In genomic region chr3:33829720-33830119, GRCh38 we compare ENCODE assay signal across 27 cellular contexts.
"Had no signal": no experiment of that assay in that cellular context is flagged by ENCODE, and none has a peak within 500 bp of the region (broad histone marks: within the 10 kb centered on the region; RNA-seq: fewer than 3 reads in every experiment).

No MANE protein-coding gene starts in this region.

- H3K4me1 ChIP-seq: parathyroid adenoma, psoas muscle had no signal

- ATAC-seq: activated T-cell treated with anti-CD3 and anti-CD28 coated beads, Interleukin-2, amount 50 U/mL, for 4 hours; left colon; naive thymus-derived CD8-positive, alpha-beta T cell; psoas muscle had no signal

- H3K27me3 Mint-ChIP-seq: activated CD4-positive, alpha-beta memory T cell treated with anti-CD3 and anti-CD28 coated beads, Interleukin-2, amount 10 ng/mL, durations not matched to agents 7 days and 5 days; activated CD4-positive, alpha-beta T cell treated with anti-CD3 and anti-CD28 coated beads, Interleukin-2, amount 10 ng/mL, durations not matched to agents 24 days and 14 days; activated naive CD8-positive, alpha-beta T cell treated with anti-CD3 and anti-CD28 coated beads, Interleukin-2, amount 10 ng/mL, durations not matched to agents 7 days and 5 days; naive thymus-derived CD8-positive, alpha-beta T cell had no signal

- H3K27me3 ChIP-seq: neural progenitor cell, tibial nerve had no signal

- H3K4me2 ChIP-seq: neural progenitor cell, smooth muscle cell had no signal

- H3K27ac ChIP-seq: neural progenitor cell, parathyroid adenoma, psoas muscle, tibial nerve had no signal

- H3K79me2 ChIP-seq: parathyroid adenoma had no signal

- H3K4me3 ChIP-seq: neural progenitor cell, psoas muscle, smooth muscle cell, tibial nerve had no signal

- H3K4me3 Mint-ChIP-seq: activated CD4-positive, alpha-beta memory T cell treated with anti-CD3 and anti-CD28 coated beads, Interleukin-2, amount 10 ng/mL, durations not matched to agents 7 days and 5 days; activated CD4-positive, alpha-beta T cell treated with anti-CD3 and anti-CD28 coated beads, Interleukin-2, amount 10 ng/mL, durations not matched to agents 24 days and 14 days; activated naive CD8-positive, alpha-beta T cell treated with anti-CD3 and anti-CD28 coated beads, Interleukin-2, amount 10 ng/mL, durations not matched to agents 7 days and 5 days; activated T-cell treated with anti-CD3 and anti-CD28 coated beads, Interleukin-2, amount 50 U/mL, for 4 hours; immature natural killer cell; naive thymus-derived CD8-positive, alpha-beta T cell; neural progenitor cell; T-helper 2 cell treated with Interferon-gamma antibody and Interleukin-4, amounts not matched to agents 5 μg/mL and 100 μg/mL, for 36 hours had no signal

- H3K9ac ChIP-seq: neural progenitor cell, parathyroid adenoma had no signal

- DNase-seq: activated CD4-positive, alpha-beta memory T cell treated with anti-CD3 and anti-CD28 coated beads, Interleukin-2, amount 10 ng/mL, durations not matched to agents 7 days and 5 days; activated CD4-positive, alpha-beta T cell treated with anti-CD3 and anti-CD28 coated beads, Interleukin-2, amount 10 ng/mL, durations not matched to agents 24 days and 14 days; activated CD8-positive, alpha-beta memory T cell treated with anti-CD3 and anti-CD28 coated beads, Interleukin-2, amount 50 U/mL, for 48 hours; activated naive CD4-positive, alpha-beta T cell; activated naive CD8-positive, alpha-beta T cell treated with anti-CD3 and anti-CD28 coated beads, Interleukin-2, amount 10 ng/mL, durations not matched to agents 7 days and 5 days; activated T-cell treated with anti-CD3 and anti-CD28 coated beads, Interleukin-2, amount 50 U/mL, for 4 hours; amniotic stem cell; caudate nucleus; cortex of kidney; head of caudate nucleus; hippocampal formation; immature natural killer cell; kidney; left colon; mammary epithelial cell; midbrain; naive thymus-derived CD8-positive, alpha-beta T cell; occipital lobe; psoas muscle; stimulated activated CD4-positive, alpha-beta T cell treated with anti-CD3 and anti-CD28 coated beads, Interleukin-2, amount 100 ng/mL, for 24 hours; stimulated activated naive CD4-positive, alpha-beta T cell treated with Interleukin-2 at 50 U/mL for 16 hours; T-helper 1 cell had no signal

- H3K27ac Mint-ChIP-seq: activated CD4-positive, alpha-beta memory T cell treated with anti-CD3 and anti-CD28 coated beads, Interleukin-2, amount 10 ng/mL, durations not matched to agents 7 days and 5 days; activated CD4-positive, alpha-beta T cell treated with anti-CD3 and anti-CD28 coated beads, Interleukin-2, amount 10 ng/mL, durations not matched to agents 24 days and 14 days; activated naive CD8-positive, alpha-beta T cell treated with anti-CD3 and anti-CD28 coated beads, Interleukin-2, amount 10 ng/mL, durations not matched to agents 7 days and 5 days; neural progenitor cell; T-helper 2 cell treated with Interferon-gamma antibody and Interleukin-4, amounts not matched to agents 5 μg/mL and 100 μg/mL, for 36 hours had no signal

- H2AFZ ChIP-seq: neural progenitor cell, parathyroid adenoma had no signal

- H3K9me3 Mint-ChIP-seq: activated CD4-positive, alpha-beta memory T cell treated with anti-CD3 and anti-CD28 coated beads, Interleukin-2, amount 10 ng/mL, durations not matched to agents 7 days and 5 days; activated CD4-positive, alpha-beta T cell treated with anti-CD3 and anti-CD28 coated beads, Interleukin-2, amount 10 ng/mL, durations not matched to agents 24 days and 14 days; activated naive CD8-positive, alpha-beta T cell treated with anti-CD3 and anti-CD28 coated beads, Interleukin-2, amount 10 ng/mL, durations not matched to agents 7 days and 5 days; activated T-cell treated with anti-CD3 and anti-CD28 coated beads, Interleukin-2, amount 50 U/mL, for 4 hours; immature natural killer cell; naive thymus-derived CD8-positive, alpha-beta T cell; neural progenitor cell; T-helper 2 cell treated with Interferon-gamma antibody and Interleukin-4, amounts not matched to agents 5 μg/mL and 100 μg/mL, for 36 hours had no signal

- H3K9me3 ChIP-seq: psoas muscle, tibial nerve had no signal
